Comparison of ENCODE assay signal across 1 cellular context in the genomic region with DNA sequence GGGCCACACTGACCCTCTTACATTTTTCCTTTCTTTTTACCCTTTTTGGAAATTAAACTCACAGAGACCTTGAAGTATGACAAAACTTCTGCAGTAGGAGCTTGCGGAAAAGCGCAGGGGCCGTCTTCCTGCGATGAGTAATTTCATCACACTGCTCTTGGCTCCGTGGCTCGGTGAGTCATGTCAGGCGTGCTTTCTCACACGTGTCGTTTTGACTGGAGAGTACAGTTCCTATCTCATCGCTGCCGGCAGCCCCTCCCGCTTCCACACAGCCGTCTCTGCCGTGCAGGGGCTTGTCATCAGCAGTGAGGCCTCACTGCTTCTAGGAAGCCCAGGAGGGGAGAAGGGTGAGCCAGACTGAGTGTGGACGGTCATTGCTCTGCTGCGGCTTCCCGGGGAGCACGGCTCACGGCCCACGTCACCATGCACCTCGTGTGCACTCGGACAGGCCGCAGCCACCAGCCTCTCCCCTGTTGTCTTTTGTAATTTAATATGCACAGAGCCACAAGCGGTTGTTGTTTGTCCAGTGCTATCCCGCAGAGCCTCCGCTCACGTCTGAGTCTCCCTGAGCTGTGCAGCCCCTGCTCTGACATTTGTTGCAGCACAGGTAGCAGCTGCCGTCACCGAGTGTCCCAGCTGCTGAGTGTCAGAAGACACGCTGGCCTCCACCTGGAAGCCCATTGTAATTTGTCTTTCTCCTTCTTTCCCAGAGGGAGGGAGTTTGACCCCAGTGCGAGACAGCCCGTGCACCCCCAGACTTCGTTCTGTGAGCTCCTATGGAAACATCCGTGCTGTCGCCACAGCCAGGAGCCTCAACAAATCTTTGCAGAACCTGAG.
A peak's percentile ranks its signal among the peaks of the same experiment; 100 is the strongest.
TF ChIP-seq lines count a peak whose summit lies in the region.

No MANE protein-coding gene starts in this region.

TF ChIP-seq in SK-N-SH, 30 proteins besides CTCF, POLR2A, EP300 and RAD21 (continued from another document):
- TF ChIP-seq, protein P1, sequence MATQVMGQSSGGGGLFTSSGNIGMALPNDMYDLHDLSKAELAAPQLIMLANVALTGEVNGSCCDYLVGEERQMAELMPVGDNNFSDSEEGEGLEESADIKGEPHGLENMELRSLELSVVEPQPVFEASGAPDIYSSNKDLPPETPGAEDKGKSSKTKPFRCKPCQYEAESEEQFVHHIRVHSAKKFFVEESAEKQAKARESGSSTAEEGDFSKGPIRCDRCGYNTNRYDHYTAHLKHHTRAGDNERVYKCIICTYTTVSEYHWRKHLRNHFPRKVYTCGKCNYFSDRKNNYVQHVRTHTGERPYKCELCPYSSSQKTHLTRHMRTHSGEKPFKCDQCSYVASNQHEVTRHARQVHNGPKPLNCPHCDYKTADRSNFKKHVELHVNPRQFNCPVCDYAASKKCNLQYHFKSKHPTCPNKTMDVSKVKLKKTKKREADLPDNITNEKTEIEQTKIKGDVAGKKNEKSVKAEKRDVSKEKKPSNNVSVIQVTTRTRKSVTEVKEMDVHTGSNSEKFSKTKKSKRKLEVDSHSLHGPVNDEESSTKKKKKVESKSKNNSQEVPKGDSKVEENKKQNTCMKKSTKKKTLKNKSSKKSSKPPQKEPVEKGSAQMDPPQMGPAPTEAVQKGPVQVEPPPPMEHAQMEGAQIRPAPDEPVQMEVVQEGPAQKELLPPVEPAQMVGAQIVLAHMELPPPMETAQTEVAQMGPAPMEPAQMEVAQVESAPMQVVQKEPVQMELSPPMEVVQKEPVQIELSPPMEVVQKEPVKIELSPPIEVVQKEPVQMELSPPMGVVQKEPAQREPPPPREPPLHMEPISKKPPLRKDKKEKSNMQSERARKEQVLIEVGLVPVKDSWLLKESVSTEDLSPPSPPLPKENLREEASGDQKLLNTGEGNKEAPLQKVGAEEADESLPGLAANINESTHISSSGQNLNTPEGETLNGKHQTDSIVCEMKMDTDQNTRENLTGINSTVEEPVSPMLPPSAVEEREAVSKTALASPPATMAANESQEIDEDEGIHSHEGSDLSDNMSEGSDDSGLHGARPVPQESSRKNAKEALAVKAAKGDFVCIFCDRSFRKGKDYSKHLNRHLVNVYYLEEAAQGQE (IDR thresholded peaks at IDR 0.05; ENCODE audit: low read depth, low read length), result no peak
- no peak for TF ChIP-seq FOXM1 (IDR thresholded peaks at IDR 0.05; ENCODE audit: low read depth)
- TF ChIP-seq FOSL2 (IDR thresholded peaks at IDR 0.05; ENCODE audit: borderline replicate concordance, low read depth), result peak; percentile 91
- no peak for TF ChIP-seq NRF1 (IDR thresholded peaks at IDR 0.05; ENCODE audit: low read depth, low read length)
- TF ChIP-seq, protein P2, sequence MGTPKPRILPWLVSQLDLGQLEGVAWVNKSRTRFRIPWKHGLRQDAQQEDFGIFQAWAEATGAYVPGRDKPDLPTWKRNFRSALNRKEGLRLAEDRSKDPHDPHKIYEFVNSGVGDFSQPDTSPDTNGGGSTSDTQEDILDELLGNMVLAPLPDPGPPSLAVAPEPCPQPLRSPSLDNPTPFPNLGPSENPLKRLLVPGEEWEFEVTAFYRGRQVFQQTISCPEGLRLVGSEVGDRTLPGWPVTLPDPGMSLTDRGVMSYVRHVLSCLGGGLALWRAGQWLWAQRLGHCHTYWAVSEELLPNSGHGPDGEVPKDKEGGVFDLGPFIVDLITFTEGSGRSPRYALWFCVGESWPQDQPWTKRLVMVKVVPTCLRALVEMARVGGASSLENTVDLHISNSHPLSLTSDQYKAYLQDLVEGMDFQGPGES (IDR thresholded peaks at IDR 0.05; ENCODE audit: low read depth, low read length), result no peak
- TF ChIP-seq, protein P3, sequence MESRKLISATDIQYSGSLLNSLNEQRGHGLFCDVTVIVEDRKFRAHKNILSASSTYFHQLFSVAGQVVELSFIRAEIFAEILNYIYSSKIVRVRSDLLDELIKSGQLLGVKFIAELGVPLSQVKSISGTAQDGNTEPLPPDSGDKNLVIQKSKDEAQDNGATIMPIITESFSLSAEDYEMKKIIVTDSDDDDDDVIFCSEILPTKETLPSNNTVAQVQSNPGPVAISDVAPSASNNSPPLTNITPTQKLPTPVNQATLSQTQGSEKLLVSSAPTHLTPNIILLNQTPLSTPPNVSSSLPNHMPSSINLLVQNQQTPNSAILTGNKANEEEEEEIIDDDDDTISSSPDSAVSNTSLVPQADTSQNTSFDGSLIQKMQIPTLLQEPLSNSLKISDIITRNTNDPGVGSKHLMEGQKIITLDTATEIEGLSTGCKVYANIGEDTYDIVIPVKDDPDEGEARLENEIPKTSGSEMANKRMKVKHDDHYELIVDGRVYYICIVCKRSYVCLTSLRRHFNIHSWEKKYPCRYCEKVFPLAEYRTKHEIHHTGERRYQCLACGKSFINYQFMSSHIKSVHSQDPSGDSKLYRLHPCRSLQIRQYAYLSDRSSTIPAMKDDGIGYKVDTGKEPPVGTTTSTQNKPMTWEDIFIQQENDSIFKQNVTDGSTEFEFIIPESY (IDR thresholded peaks at IDR 0.05; ENCODE audit: borderline replicate concordance, low read depth), result no peak
- TF ChIP-seq, protein P4, sequence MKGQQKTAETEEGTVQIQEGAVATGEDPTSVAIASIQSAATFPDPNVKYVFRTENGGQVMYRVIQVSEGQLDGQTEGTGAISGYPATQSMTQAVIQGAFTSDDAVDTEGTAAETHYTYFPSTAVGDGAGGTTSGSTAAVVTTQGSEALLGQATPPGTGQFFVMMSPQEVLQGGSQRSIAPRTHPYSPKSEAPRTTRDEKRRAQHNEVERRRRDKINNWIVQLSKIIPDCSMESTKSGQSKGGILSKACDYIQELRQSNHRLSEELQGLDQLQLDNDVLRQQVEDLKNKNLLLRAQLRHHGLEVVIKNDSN (IDR thresholded peaks at IDR 0.05; ENCODE audit: borderline replicate concordance, low read depth), result no peak
- no peak for TF ChIP-seq GATA2 (CRISPR knock-in tag; IDR thresholded peaks at IDR 0.05)
- TF ChIP-seq CHD2 (IDR thresholded peaks at IDR 0.05; ENCODE audit: low read length, partially characterized antibody), result no peak
- TF ChIP-seq, protein P5, sequence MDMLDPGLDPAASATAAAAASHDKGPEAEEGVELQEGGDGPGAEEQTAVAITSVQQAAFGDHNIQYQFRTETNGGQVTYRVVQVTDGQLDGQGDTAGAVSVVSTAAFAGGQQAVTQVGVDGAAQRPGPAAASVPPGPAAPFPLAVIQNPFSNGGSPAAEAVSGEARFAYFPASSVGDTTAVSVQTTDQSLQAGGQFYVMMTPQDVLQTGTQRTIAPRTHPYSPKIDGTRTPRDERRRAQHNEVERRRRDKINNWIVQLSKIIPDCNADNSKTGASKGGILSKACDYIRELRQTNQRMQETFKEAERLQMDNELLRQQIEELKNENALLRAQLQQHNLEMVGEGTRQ (IDR thresholded peaks at IDR 0.05; ENCODE audit: borderline replicate concordance, low read depth, low read length), result no peak
- no peak for TF ChIP-seq ELF1 (IDR thresholded peaks at IDR 0.05)
